ENCODE assay signal across 1 cellular context in the genomic region with DNA sequence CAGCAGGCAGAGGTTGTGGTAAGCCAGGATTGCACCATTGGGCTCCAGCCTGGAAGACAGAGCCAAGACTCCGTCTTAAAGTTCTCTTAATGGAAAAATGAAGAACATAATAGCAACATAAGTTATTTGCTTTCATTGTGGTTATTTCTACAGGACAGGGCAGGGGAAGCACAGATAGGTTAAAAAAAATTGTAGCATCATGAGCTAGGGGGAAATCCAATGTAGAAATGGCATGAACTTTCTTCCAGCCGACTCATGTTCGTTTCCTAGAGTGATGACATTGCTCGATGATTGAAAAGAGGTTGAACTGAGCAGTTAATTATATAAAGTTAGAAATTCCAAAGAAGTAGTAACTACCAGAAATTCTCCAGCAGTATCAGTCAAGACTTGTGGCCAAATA.
TF ChIP-seq lines count a peak whose summit lies in the region.

No MANE protein-coding gene starts in this region.

TF ChIP-seq in HepG2, 621 proteins besides CTCF, POLR2A, EP300 and RAD21 (continued from another document):
- TF ChIP-seq, protein P1, sequence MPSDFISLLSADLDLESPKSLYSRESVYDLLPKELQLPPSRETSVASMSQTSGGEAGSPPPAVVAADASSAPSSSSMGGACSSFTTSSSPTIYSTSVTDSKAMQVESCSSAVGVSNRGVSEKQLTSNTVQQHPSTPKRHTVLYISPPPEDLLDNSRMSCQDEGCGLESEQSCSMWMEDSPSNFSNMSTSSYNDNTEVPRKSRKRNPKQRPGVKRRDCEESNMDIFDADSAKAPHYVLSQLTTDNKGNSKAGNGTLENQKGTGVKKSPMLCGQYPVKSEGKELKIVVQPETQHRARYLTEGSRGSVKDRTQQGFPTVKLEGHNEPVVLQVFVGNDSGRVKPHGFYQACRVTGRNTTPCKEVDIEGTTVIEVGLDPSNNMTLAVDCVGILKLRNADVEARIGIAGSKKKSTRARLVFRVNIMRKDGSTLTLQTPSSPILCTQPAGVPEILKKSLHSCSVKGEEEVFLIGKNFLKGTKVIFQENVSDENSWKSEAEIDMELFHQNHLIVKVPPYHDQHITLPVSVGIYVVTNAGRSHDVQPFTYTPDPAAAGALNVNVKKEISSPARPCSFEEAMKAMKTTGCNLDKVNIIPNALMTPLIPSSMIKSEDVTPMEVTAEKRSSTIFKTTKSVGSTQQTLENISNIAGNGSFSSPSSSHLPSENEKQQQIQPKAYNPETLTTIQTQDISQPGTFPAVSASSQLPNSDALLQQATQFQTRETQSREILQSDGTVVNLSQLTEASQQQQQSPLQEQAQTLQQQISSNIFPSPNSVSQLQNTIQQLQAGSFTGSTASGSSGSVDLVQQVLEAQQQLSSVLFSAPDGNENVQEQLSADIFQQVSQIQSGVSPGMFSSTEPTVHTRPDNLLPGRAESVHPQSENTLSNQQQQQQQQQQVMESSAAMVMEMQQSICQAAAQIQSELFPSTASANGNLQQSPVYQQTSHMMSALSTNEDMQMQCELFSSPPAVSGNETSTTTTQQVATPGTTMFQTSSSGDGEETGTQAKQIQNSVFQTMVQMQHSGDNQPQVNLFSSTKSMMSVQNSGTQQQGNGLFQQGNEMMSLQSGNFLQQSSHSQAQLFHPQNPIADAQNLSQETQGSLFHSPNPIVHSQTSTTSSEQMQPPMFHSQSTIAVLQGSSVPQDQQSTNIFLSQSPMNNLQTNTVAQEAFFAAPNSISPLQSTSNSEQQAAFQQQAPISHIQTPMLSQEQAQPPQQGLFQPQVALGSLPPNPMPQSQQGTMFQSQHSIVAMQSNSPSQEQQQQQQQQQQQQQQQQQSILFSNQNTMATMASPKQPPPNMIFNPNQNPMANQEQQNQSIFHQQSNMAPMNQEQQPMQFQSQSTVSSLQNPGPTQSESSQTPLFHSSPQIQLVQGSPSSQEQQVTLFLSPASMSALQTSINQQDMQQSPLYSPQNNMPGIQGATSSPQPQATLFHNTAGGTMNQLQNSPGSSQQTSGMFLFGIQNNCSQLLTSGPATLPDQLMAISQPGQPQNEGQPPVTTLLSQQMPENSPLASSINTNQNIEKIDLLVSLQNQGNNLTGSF (CRISPR knock-in tag; IDR thresholded peaks at IDR 0.05) = no peak
- TF ChIP-seq THYN1 (CRISPR knock-in tag; IDR thresholded peaks at IDR 0.05; ENCODE audit: borderline replicate concordance, low read depth) (no peak), ELF3 (CRISPR knock-in tag; IDR thresholded peaks at IDR 0.05) (no peak), ZFP37 (CRISPR knock-in tag; IDR thresholded peaks at IDR 0.05; ENCODE audit: borderline replicate concordance) (no peak), NFATC3 (CRISPR knock-in tag; IDR thresholded peaks at IDR 0.05) (no peak)
- TF ChIP-seq, protein P2, sequence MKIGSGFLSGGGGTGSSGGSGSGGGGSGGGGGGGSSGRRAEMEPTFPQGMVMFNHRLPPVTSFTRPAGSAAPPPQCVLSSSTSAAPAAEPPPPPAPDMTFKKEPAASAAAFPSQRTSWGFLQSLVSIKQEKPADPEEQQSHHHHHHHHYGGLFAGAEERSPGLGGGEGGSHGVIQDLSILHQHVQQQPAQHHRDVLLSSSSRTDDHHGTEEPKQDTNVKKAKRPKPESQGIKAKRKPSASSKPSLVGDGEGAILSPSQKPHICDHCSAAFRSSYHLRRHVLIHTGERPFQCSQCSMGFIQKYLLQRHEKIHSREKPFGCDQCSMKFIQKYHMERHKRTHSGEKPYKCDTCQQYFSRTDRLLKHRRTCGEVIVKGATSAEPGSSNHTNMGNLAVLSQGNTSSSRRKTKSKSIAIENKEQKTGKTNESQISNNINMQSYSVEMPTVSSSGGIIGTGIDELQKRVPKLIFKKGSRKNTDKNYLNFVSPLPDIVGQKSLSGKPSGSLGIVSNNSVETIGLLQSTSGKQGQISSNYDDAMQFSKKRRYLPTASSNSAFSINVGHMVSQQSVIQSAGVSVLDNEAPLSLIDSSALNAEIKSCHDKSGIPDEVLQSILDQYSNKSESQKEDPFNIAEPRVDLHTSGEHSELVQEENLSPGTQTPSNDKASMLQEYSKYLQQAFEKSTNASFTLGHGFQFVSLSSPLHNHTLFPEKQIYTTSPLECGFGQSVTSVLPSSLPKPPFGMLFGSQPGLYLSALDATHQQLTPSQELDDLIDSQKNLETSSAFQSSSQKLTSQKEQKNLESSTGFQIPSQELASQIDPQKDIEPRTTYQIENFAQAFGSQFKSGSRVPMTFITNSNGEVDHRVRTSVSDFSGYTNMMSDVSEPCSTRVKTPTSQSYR (CRISPR knock-in tag; IDR thresholded peaks at IDR 0.05; ENCODE audit: borderline replicate concordance) = no peak
